Comparison of ENCODE assay signal across 1 cellular context in genomic region chr12:3634348-3634747, GRCh38.
TF ChIP-seq lines count a peak whose summit lies in the region.

No MANE protein-coding gene starts in this region.

TF ChIP-seq in WTC11, 78 proteins besides CTCF, POLR2A, EP300 and RAD21 (continued from another document):
- TF ChIP-seq ZNF281 (CRISPR knock-in tag; IDR thresholded peaks at IDR 0.05) = no peak
- TF ChIP-seq GABPB1 (CRISPR knock-in tag; IDR thresholded peaks at IDR 0.05) = no peak
- no peak for TF ChIP-seq KAT7 (CRISPR knock-in tag; IDR thresholded peaks at IDR 0.05; ENCODE audit: borderline replicate concordance)
- TF ChIP-seq FOXP1 (CRISPR knock-in tag; IDR thresholded peaks at IDR 0.05; ENCODE audit: borderline replicate concordance) = no peak
- TF ChIP-seq RORB (CRISPR knock-in tag; IDR thresholded peaks at IDR 0.05) = no peak
- TF ChIP-seq PREB (CRISPR knock-in tag; IDR thresholded peaks at IDR 0.05; ENCODE audit: borderline replicate concordance) = no peak
- TF ChIP-seq NFATC4 (CRISPR knock-in tag; IDR thresholded peaks at IDR 0.05) = no peak
- no peak for TF ChIP-seq NFE2L1 (CRISPR knock-in tag; IDR thresholded peaks at IDR 0.05)
- no peak for TF ChIP-seq ZNF232 (CRISPR knock-in tag; IDR thresholded peaks at IDR 0.05)
- no peak for TF ChIP-seq CDX4 (CRISPR knock-in tag; IDR thresholded peaks at IDR 0.05; ENCODE audit: borderline replicate concordance)
- no peak for TF ChIP-seq CBFB (CRISPR knock-in tag; IDR thresholded peaks at IDR 0.05; ENCODE audit: low read depth)
